32 cellular contexts compared by ENCODE assay signal in the genomic region with DNA sequence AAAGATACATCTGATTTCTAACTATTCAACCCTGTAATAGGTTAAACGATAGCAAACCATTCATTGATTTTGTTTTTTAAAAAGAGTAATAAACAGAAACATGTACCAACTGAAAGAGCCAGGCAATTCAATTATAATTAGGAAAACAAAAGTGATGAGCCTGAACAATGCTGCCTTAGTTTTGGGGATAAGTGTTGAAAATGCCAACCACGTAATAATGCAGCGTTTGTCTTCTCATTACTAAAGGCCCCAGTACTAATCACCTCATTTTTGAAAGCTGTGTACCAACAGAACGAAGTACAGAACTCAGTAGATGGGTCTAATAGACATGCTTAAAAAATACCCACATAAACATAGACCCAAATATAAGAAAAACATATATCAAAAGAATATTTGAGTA.
"Had no signal": no experiment of that assay in that cellular context is flagged by ENCODE, and none has a peak within 500 bp of the region (broad histone marks: within the 10 kb centered on the region; RNA-seq: fewer than 3 reads in every experiment).

No MANE protein-coding gene starts in this region.

- H3K36me3 ChIP-seq: brain microvascular endothelial cell had no signal

- H3K27me3 ChIP-seq: brain microvascular endothelial cell had no signal

- H3K4me3 ChIP-seq: PC-9 had no signal

- H3K27ac ChIP-seq: brain microvascular endothelial cell, PC-9, VCaP had no signal

- ATAC-seq: activated naive CD8-positive, alpha-beta T cell treated with anti-CD3 and anti-CD28 coated beads, Interleukin-2, amount 50 U/mL, for 24 hours had no signal

- H2AFZ ChIP-seq: PC-9 had no signal

- H3K4me2 ChIP-seq: PC-9 had no signal

- DNase-seq: activated B cell treated with CpG ODN at 0.5 μM for 24 hours; activated CD4-positive, alpha-beta memory T cell treated with anti-CD3 and anti-CD28 coated beads for 36 hours; activated CD4-positive, alpha-beta T cell treated with anti-CD3 and anti-CD28 coated beads for 4 hours; activated CD4-positive, alpha-beta T cell treated with anti-CD3 and anti-CD28 coated beads, Interleukin-2, amount 50 U/mL, for 1 hour; activated CD4-positive, CD25-positive, alpha-beta regulatory T cell treated with anti-CD3 and anti-CD28 coated beads, Interleukin-2, amount 50 U/mL, for 72 hours; activated CD8-positive, alpha-beta memory T cell treated with anti-CD3 and anti-CD28 coated beads, Interleukin-2, amount 50 U/mL, for 4 hours; activated effector memory CD4-positive, alpha-beta T cell treated with Interleukin-2 at 50 U/mL for 16 hours; activated naive CD4-positive, alpha-beta T cell treated with anti-CD3 and anti-CD28 coated beads, Interleukin-2, amount 10 ng/mL, durations not matched to agents 7 days and 5 days; activated naive CD8-positive, alpha-beta T cell treated with anti-CD3 and anti-CD28 coated beads, Interleukin-2, amount 50 U/mL, for 24 hours; activated T-cell treated with anti-CD3 and anti-CD28 coated beads for 4 hours; activated T-cell treated with anti-CD3 and anti-CD28 coated beads, Interleukin-2, amount 50 U/mL, for 48 hours; aorta; brain microvascular endothelial cell; Karpas-422; KBM-7; NCI-H1048; NCI-H1105 treated with DMSO at 0.1 percent for 48 hours; NCI-H1436; NCI-H1694; NCI-H1930; NCI-H2081 treated with DMSO at 0.1 percent for 48 hours; NCI-H510A; NCI-H526; NCI-H748 treated with DMSO at 0.1 percent for 48 hours; NK-92 treated with Interleukin-12 subunit alpha and Interleukin-12 subunit beta, amount 100 ng/mL, for 24 hours; PC-9; Right ventricle myocardium superior; SW 1271; T-helper 1 cell; T-helper 2 cell; T-helper 9 cell had no signal
